In the genomic region with DNA sequence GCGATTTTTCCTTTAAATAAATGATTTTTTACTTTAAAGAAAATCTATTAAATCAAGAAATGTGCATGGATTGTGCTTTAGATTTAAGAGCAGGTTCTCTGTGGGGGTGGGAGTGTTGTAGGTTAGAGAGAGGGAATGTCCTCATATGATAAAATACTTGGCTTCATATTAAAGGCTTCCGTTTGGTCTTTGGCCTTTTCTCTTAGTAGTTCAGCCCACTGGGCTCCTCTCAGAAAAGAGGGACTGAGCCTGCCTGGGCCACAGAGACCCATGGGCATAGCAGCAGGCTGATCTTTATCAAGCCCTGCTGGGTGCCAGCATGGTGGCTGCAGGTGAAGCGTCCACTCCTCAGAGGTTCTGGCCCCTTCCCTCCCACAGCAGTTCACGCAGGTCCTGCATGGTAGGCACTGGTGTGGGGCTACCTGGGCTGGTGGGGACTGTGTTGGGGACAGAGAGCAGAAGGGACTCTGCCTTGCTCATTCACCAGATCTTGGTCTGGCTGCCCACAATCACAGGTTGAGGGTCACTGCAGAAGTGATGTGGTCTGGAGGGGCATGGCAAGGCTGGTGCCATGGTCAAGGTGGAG, we compare ENCODE assay signal across 19 cellular contexts. TPM values are rescaled to one million over a fixed set of nuclear protein-coding genes. Genes with fewer than 3 reads are reported as not detected.
DNase-seq lines count a peak whose midpoint lies in the region; ATAC-seq and TF ChIP-seq lines count a peak whose summit lies in the region.
"Had no signal": no experiment of that assay in that cellular context is flagged by ENCODE, and none has a peak within 500 bp of the region (broad histone marks: within the 10 kb centered on the region; RNA-seq: fewer than 3 reads in every experiment).

No MANE protein-coding gene starts in this region.

- H3K36me3 ChIP-seq in CD8-positive, alpha-beta T cell (ENCODE audit: insufficient read depth, low read length) = no peaks in the 10 kb centered on the region
- no peaks in the 10 kb centered on the region for H3K36me3 ChIP-seq in PC-3 (ENCODE audit: low read depth, low read length)
- H3K36me3 ChIP-seq in sigmoid colon = no peaks in the 10 kb centered on the region
- H3K36me3 ChIP-seq: adrenal gland, neutrophil had no signal

- no peaks in the 10 kb centered on the region for H3K27me3 ChIP-seq in CD8-positive, alpha-beta T cell (ENCODE audit: insufficient read depth, low read length)
- H3K27me3 ChIP-seq in PC-3 (ENCODE audit: low read length) = no peaks in the 10 kb centered on the region
- H3K27me3 ChIP-seq in foreskin keratinocyte = no peaks in the 10 kb centered on the region
- no peaks in the 10 kb centered on the region for H3K27me3 ChIP-seq in sigmoid colon
- H3K27me3 ChIP-seq: adrenal gland had no signal

- H3K4me3 Mint-ChIP-seq in CD8-positive, alpha-beta T cell = no peak overlapping the region
- H3K4me3 Mint-ChIP-seq: activated CD4-positive, alpha-beta T cell treated with anti-CD3 and anti-CD28 coated beads, Interleukin-2, amount 10 ng/mL, durations not matched to agents 7 days and 5 days had no signal

- CTCF ChIA-PET in CD8-positive, alpha-beta T cell (lab: Charles Lee) = no interaction called here
- CTCF ChIA-PET in PC-3 (lab: Charles Lee) = no interaction called here

- no peak overlapping the region for H3K9ac ChIP-seq in PC-3 (ENCODE audit: low read length)

- H3K4me3 ChIP-seq in CD8-positive, alpha-beta T cell (ENCODE audit: low read depth, low read length) = no peak overlapping the region
- no peak overlapping the region for H3K4me3 ChIP-seq in PC-3 (ENCODE audit: low read length)
- no peak overlapping the region for H3K4me3 ChIP-seq in sigmoid colon
- H3K4me3 ChIP-seq: adrenal gland had no signal

- peaks cover 58% of the 10 kb centered on the region for H4K20me1 ChIP-seq in PC-3 (ENCODE audit: low read length)

- no peaks in the 10 kb centered on the region for H3K9me3 ChIP-seq in CD8-positive, alpha-beta T cell (ENCODE audit: low read length)
- H3K9me3 ChIP-seq in PC-3 (ENCODE audit: low read length) (no peaks in the 10 kb centered on the region), sigmoid colon (no peaks in the 10 kb centered on the region)
- H3K9me3 ChIP-seq: adrenal gland, neutrophil had no signal

- peak overlapping the region; percentile 37 for H3K27ac Mint-ChIP-seq in CD8-positive, alpha-beta T cell
- H3K27ac Mint-ChIP-seq: activated CD4-positive, alpha-beta T cell treated with anti-CD3 and anti-CD28 coated beads, Interleukin-2, amount 10 ng/mL, durations not matched to agents 7 days and 5 days had no signal

- intact Hi-C loops in CD8-positive, alpha-beta T cell (cut with DNase I, micrococcal nuclease) = loop anchor here in 1 of 2 experiments (5.0 to 10.0 kb wide), 2 partner anchors 932 to 1654 kb away; a partner anchor contains a TSS
- intact Hi-C loops in PC-3 (cut with micrococcal nuclease) = loop anchor here (5.0 kb wide), 1 partner anchor 196 kb away; no protein-coding TSS in a partner anchor
- intact Hi-C loops in sigmoid colon (cut with DNase I) = loop anchor here (10.0 kb wide), 1 partner anchor 388 kb away; a partner anchor contains a TSS

- no peaks in the 10 kb centered on the region for H3K27me3 Mint-ChIP-seq in CD8-positive, alpha-beta T cell (ENCODE audit: low read depth)
- H3K27me3 Mint-ChIP-seq: activated CD4-positive, alpha-beta T cell treated with anti-CD3 and anti-CD28 coated beads, Interleukin-2, amount 10 ng/mL, durations not matched to agents 7 days and 5 days had no signal

- no peak for TF ChIP-seq CTCF in CD8-positive, alpha-beta T cell (IDR thresholded peaks at IDR 0.05)
- TF ChIP-seq CTCF in PC-3 (conservative IDR thresholded peaks at IDR 0.05; ENCODE audit: low read depth, low read length) = no peak
- no peak for TF ChIP-seq CTCF in foreskin keratinocyte (conservative IDR thresholded peaks at IDR 0.05)
- TF ChIP-seq CTCF in sigmoid colon (IDR thresholded peaks at IDR 0.05) = no peak

- H3K4me1 ChIP-seq in CD8-positive, alpha-beta T cell (ENCODE audit: insufficient read depth, low read length) = peaks cover 30% of the 10 kb centered on the region
- H3K4me1 ChIP-seq in PC-3 (ENCODE audit: insufficient read depth, low read length) (peaks cover 78% of the 10 kb centered on the region), foreskin keratinocyte (peaks cover 41% of the 10 kb centered on the region), sigmoid colon (peaks cover 0 to 72% (median 68%) of the 10 kb centered on the region in 4 donors)

- peaks cover 39% of the 10 kb centered on the region for H3K4me1 Mint-ChIP-seq in CD8-positive, alpha-beta T cell (ENCODE audit: low read depth)

- H3K27ac ChIP-seq in CD8-positive, alpha-beta T cell (ENCODE audit: low read depth, low read length) = no peak overlapping the region
- no peak overlapping the region for H3K27ac ChIP-seq in PC-3 (ENCODE audit: low read length)
- H3K27ac ChIP-seq in foreskin keratinocyte = peak overlapping the region; percentile 90
- H3K27ac ChIP-seq in sigmoid colon = peak overlapping the region in 3 of 4 donors; percentile 41 to 95 (median 93)
- H3K27ac ChIP-seq: neutrophil had no signal

- peak overlapping the region; percentile 92; the same call in 1 of the 2 replicates for H3K4me2 ChIP-seq in PC-3 (ENCODE audit: low read length)

- no peaks in the 10 kb centered on the region for H3K9me2 ChIP-seq in PC-3 (replicated peaks; ENCODE audit: low read length)

- peaks cover 9% of the 10 kb centered on the region for H3K36me3 Mint-ChIP-seq in CD8-positive, alpha-beta T cell

- H3K79me2 ChIP-seq in PC-3 (ENCODE audit: low read length) = peaks cover 90% of the 10 kb centered on the region

- H2AFZ ChIP-seq in PC-3 (ENCODE audit: low read length) = no peak overlapping the region

- 93% methylated on average over 4 of the region's 4 CpGs for WGBS in sigmoid colon, 2 donors

- no peak for TF ChIP-seq POLR2A in sigmoid colon (IDR thresholded peaks at IDR 0.05)

- H3K9me3 Mint-ChIP-seq in CD8-positive, alpha-beta T cell = no peaks in the 10 kb centered on the region
- H3K9me3 Mint-ChIP-seq: activated CD4-positive, alpha-beta T cell treated with anti-CD3 and anti-CD28 coated beads, Interleukin-2, amount 10 ng/mL, durations not matched to agents 7 days and 5 days had no signal

- POLR2A ChIA-PET in CD8-positive, alpha-beta T cell (lab: Charles Lee) = no interaction called here
- POLR2A ChIA-PET in PC-3 (lab: Charles Lee; ENCODE audit: unreplicated experiment) = no interaction called here

- no peak for TF ChIP-seq EP300 in sigmoid colon (IDR thresholded peaks at IDR 0.05)

- no peak for ATAC-seq in CD8-positive, alpha-beta T cell
- ATAC-seq in PC-3 (no peak), foreskin keratinocyte (no peak)
- ATAC-seq: HCT116 had no signal

- no TSS peak for BruUV-seq in PC-3 (replicated peaks; lab: Mats Ljungman, UMichigan)

- peaks cover 8% of the 10 kb centered on the region for H3F3A ChIP-seq in PC-3 (ENCODE audit: low read length, unreplicated experiment)

- DNase-seq in CD8-positive, alpha-beta T cell = no peak
- DNase-seq in PC-3 (no peak), foreskin keratinocyte (no peak), sigmoid colon (no peak), NCI-H128 (lab: John Stamatoyannopoulos, UW; ENCODE audit: unreplicated experiment) (no peak), NCI-H524 treated with DMSO at 0.1 percent for 48 hours (lab: John Stamatoyannopoulos, UW) (no peak), GDM1 (lab: John Stamatoyannopoulos, UW) (no peak), NCI-H510A treated with DMSO at 0.1 percent for 48 hours (lab: John Stamatoyannopoulos, UW) (no peak)
- DNase-seq: activated CD4-positive, alpha-beta T cell treated with anti-CD3 and anti-CD28 coated beads, Interleukin-2, amount 10 ng/mL, durations not matched to agents 7 days and 5 days; activated effector memory CD4-positive, alpha-beta T cell treated with Interleukin-2 at 50 U/mL for 16 hours; Calu3; caudate nucleus; KBM-7; MV-4-11; NCI-H187; NCI-H2227 treated with DMSO at 0.1 percent for 48 hours had no signal

RNA-seq across cellular contexts. Expression of a gene that starts 4.3 kb away (rescaled TPM):
- total RNA-seq in CD8-positive, alpha-beta T cell = 1 to 10 TPM; 8.3 to 9.3 TPM
- total RNA-seq in PC-3 (2014; rRNA removed) = 62.9 and 67.7 TPM in 2 replicates
- total RNA-seq in foreskin keratinocyte = 67.1 and 69.4 TPM in 2 replicates
- polyA plus RNA-seq in foreskin keratinocyte = 16.6 and 17.9 TPM in 2 replicates
- 10 to 100 TPM; 21.6 to 35.7 (median 25.4) TPM for total RNA-seq in sigmoid colon
- 1 to 10 TPM; 1.2 to 6.3 (median 3.5) TPM for polyA plus RNA-seq in sigmoid colon

Comparison
In these comparisons a context has a peak if more than half of its experiments do, and no peak if none do; other contexts are left out.
1. H3K27ac ChIP-seq: peak in foreskin keratinocyte (single experiment) and sigmoid colon (3 of 4); none in CD8-positive, alpha-beta T cell (single experiment) and PC-3 (single experiment).